24 cellular contexts compared by ENCODE assay signal in genomic region chr9:96609732-96610131, GRCh38.
"Had no signal": no experiment of that assay in that cellular context is flagged by ENCODE, and none has a peak within 500 bp of the region (broad histone marks: within the 10 kb centered on the region; RNA-seq: fewer than 3 reads in every experiment).

No MANE protein-coding gene starts in this region.

- H3K27me3 ChIP-seq: neural progenitor cell, pancreas, right lobe of liver, sigmoid colon, stomach, thyroid gland, tibial nerve, upper lobe of left lung had no signal

- DNase-seq: naive thymus-derived CD4-positive, alpha-beta T cell; natural killer cell; occipital lobe; pancreas; posterior cingulate gyrus; psoas muscle; right cardiac atrium; right lobe of liver; sigmoid colon; small intestine; stimulated activated CD4-positive, alpha-beta T cell treated with anti-CD3 and anti-CD28 coated beads, Interleukin-15, amount 100 ng/mL, for 24 hours; stimulated activated CD4-positive, alpha-beta T cell treated with anti-CD3 and anti-CD28 coated beads, Interleukin-2, amount 100 ng/mL, for 24 hours; stimulated activated CD4-positive, alpha-beta T cell treated with anti-CD3 and anti-CD28 coated beads, Interleukin-2, amount 100 ng/mL, for 48 hours; stimulated activated CD4-positive, alpha-beta T cell treated with anti-CD3 and anti-CD28 coated beads, Interleukin-4, amount 100 ng/mL, for 24 hours; stimulated activated naive B cell treated with anti-CD40 and anti-IgM and Interleukin-4, amounts not matched to agents 10 μg/mL and 1 μg/mL and 100 μg/mL, for 72 hours; stimulated activated naive CD4-positive, alpha-beta T cell treated with Interleukin-2 at 50 U/mL for 16 hours; stomach; thyroid gland; trophoblast cell; upper lobe of left lung had no signal

- ATAC-seq: naive thymus-derived CD4-positive, alpha-beta T cell; natural killer cell; pancreas; psoas muscle; right cardiac atrium; right lobe of liver; stimulated activated effector memory CD8-positive, alpha-beta T cell treated with anti-CD3 and anti-CD28 coated beads, Interleukin-12 subunit alpha, Interleukin-12 subunit beta, amount 100 ng/mL, for 72 hours; stimulated activated naive B cell treated with anti-CD40 and anti-IgM and Interleukin-4, amounts not matched to agents 10 μg/mL and 1 μg/mL and 100 μg/mL, for 72 hours had no signal

- H3K27ac ChIP-seq: neural progenitor cell, pancreas, psoas muscle, sigmoid colon, stomach, thyroid gland, tibial nerve, upper lobe of left lung had no signal

- H3K4me1 ChIP-seq: upper lobe of left lung had no signal

- H3K4me3 ChIP-seq: neural progenitor cell, pancreas, psoas muscle, right lobe of liver, sigmoid colon, stomach, thoracic aorta, thyroid gland, tibial nerve, upper lobe of left lung had no signal

- H3K9me3 ChIP-seq: pancreas, psoas muscle, right lobe of liver, sigmoid colon, stomach, thoracic aorta, thyroid gland, tibial nerve, upper lobe of left lung had no signal

- H3K36me3 ChIP-seq: neural progenitor cell, pancreas, right lobe of liver, sigmoid colon, stomach, thoracic aorta, thyroid gland, tibial nerve, upper lobe of left lung had no signal
